In genomic region chr5:151924564-151925395, GRCh38 we compare ENCODE assay signal across 9 cellular contexts. TPM values are rescaled to one million over a fixed set of nuclear protein-coding genes. Genes with fewer than 3 reads are reported as not detected.
A peak's percentile ranks its signal among the peaks of the same experiment; 100 is the strongest.
DNase-seq lines count a peak whose midpoint lies in the region; ATAC-seq, FAIRE-seq and TF ChIP-seq lines count a peak whose summit lies in the region.
"Had no signal": no experiment of that assay in that cellular context is flagged by ENCODE, and none has a peak within 500 bp of the region (broad histone marks: within the 10 kb centered on the region; RNA-seq: fewer than 3 reads in every experiment).

TSS of gene GLRA1 (minus strand) at chr5:151924851. CDS start at chr5:151924549, 302 bp downstream.

- H3K27me3 ChIP-seq in A673 (replicated peaks; ENCODE audit: insufficient read depth, low read depth, low read length, poor library complexity) (peaks cover 51% of the 10 kb centered on the region), bronchial epithelial cell (ENCODE audit: control insufficient read depth, insufficient read depth, low read length) (peaks cover 2% of the 10 kb centered on the region)

- WGBS in lower leg skin, 2 donors: 7 to 10% methylated on average over 48 of the region's 48 CpGs

- FAIRE-seq in bronchial epithelial cell (lab: Jason Lieb, UNC) (no peak), kidney (lab: Jason Lieb, UNC) (no peak)

- no peak within 1 kb of the TSS for H3K4me3 ChIP-seq in A673 (ENCODE audit: low read depth, low read length, poor library complexity, severe bottlenecking)
- no peak within 1 kb of the TSS for H3K4me3 ChIP-seq in bronchial epithelial cell (ENCODE audit: low read depth, low read length)
- no peak within 1 kb of the TSS for H3K4me3 ChIP-seq in kidney (ENCODE audit: low read length in 2 of 2)
- H3K4me3 ChIP-seq in lower leg skin (ENCODE audit: low read depth, poor library complexity, severe bottlenecking): no peak within 1 kb of the TSS

- peak within 1 kb of the TSS; percentile 22 for H3K27ac Mint-ChIP-seq in T-helper 17 cell

- H3K9me3 ChIP-seq in A673 (ENCODE audit: low read depth, low read length, poor library complexity, severe bottlenecking): no peaks in the 10 kb centered on the region
- no peaks in the 10 kb centered on the region for H3K9me3 ChIP-seq in T-helper 17 cell (ENCODE audit: control insufficient read depth, low read length, poor library complexity, severe bottlenecking)
- H3K9me3 ChIP-seq in kidney (ENCODE audit: control insufficient read depth in 1 of 2, low read length in 2 of 2): no peaks in the 10 kb centered on the region

- H3K27ac ChIP-seq in A673 (ENCODE audit: low read depth, low read length, poor library complexity, severe bottlenecking) (no peak within 1 kb of the TSS), kidney (ENCODE audit: low read depth in 2 of 2, low read length in 2 of 2) (no peak within 1 kb of the TSS)

- POLR2A ChIA-PET in A673 (lab: Charles Lee; ENCODE audit: low non-redundant PET) (no interaction called here), HEK293T (lab: Yijun Ruan, JAX) (no interaction called here)

- peaks cover 19% of the 10 kb centered on the region for H3K27me3 Mint-ChIP-seq in T-helper 17 cell

- no peaks in the 10 kb centered on the region for H3K36me3 Mint-ChIP-seq in T-helper 17 cell (ENCODE audit: low read depth)

- no peaks in the 10 kb centered on the region for H3K4me1 Mint-ChIP-seq in T-helper 17 cell

- peak; percentile 73 for ATAC-seq in T-helper 17 cell

- no peak within 1 kb of the TSS for H3K4me3 Mint-ChIP-seq in T-helper 17 cell

- no TSS peak for BruUV-seq in A673 (replicated peaks; lab: Mats Ljungman, UMichigan)

- H3K4me1 ChIP-seq in A673 (ENCODE audit: insufficient read depth, low read length, poor library complexity, severe bottlenecking) (no peaks in the 10 kb centered on the region), kidney (ENCODE audit: control insufficient read depth in 1 of 2, insufficient read depth in 1 of 2, low read depth in 1 of 2, low read length in 2 of 2) (no peaks in the 10 kb centered on the region)

- CTCF ChIA-PET in A673 (lab: Charles Lee): no interaction called here
- CTCF ChIA-PET in HEK293T (lab: Yijun Ruan, JAX): interaction anchor here (0.7 kb wide), 1 partner anchor 1331 kb away, joined by 3 read pairs; no protein-coding TSS in a partner anchor

- no peak for TF ChIP-seq CTCF in A673 (conservative IDR thresholded peaks at IDR 0.05; ENCODE audit: low read depth, low read length)
- TF ChIP-seq CTCF in bronchial epithelial cell (IDR thresholded peaks at IDR 0.05; ENCODE audit: insufficient read depth, low read length, severe bottlenecking): no peak
- TF ChIP-seq CTCF in kidney (IDR thresholded peaks at IDR 0.05; ENCODE audit: borderline replicate concordance, extremely low read depth, insufficient read depth): no peak
- no peak for TF ChIP-seq CTCF in lower leg skin (IDR thresholded peaks at IDR 0.05)

- DNase-seq in A673 (ENCODE audit: low spot score) (peak; percentile 74), HEK293T (ENCODE audit: extremely low spot score) (peak; percentile 72), T-helper 17 cell (peak; percentile 26 to 50 (median 38)), bronchial epithelial cell (ENCODE audit: low read depth) (peak; percentile 10), kidney (peak; percentile 81), COR-L47 (lab: John Stamatoyannopoulos, UW) (no peak), lower leg skin (ENCODE audit: low spot score in 2 of 2) (no peak)
- DNase-seq in stimulated activated CD8-positive, alpha-beta memory T cell treated with anti-CD3 and anti-CD28 coated beads, Interleukin-12 subunit alpha, Interleukin-12 subunit beta, amount 100 ng/mL, for 1 hour (ENCODE audit: low read depth): peak; percentile 11

- no peak for TF ChIP-seq POLR2A in lower leg skin (IDR thresholded peaks at IDR 0.05)

- H3K9ac ChIP-seq in kidney (ENCODE audit: low read length in 2 of 2): no peak within 1 kb of the TSS

- no peaks in the 10 kb centered on the region for H3K36me3 ChIP-seq in A673 (ENCODE audit: insufficient read depth, low read length, poor library complexity, severe bottlenecking)
- no peaks in the 10 kb centered on the region for H3K36me3 ChIP-seq in bronchial epithelial cell (ENCODE audit: control insufficient read depth, insufficient read depth, low read length)
- no peaks in the 10 kb centered on the region for H3K36me3 ChIP-seq in kidney (ENCODE audit: control insufficient read depth in 1 of 2, insufficient read depth in 2 of 2, low read length in 2 of 2)

- intact Hi-C loops in A673 (cut with micrococcal nuclease; ENCODE audit: unreplicated experiment): loop anchor here (5.0 kb wide), 1 partner anchor 97 kb away; no protein-coding TSS in a partner anchor
- intact Hi-C loops in kidney (cut with DNase I): no loop called here
- intact Hi-C loops in lower leg skin (cut with DNase I; ENCODE audit: low total_unique reads): no loop called here

TF ChIP-seq in HEK293T, 16 proteins besides CTCF, POLR2A, EP300 and RAD21:
- TF ChIP-seq, protein P1, sequence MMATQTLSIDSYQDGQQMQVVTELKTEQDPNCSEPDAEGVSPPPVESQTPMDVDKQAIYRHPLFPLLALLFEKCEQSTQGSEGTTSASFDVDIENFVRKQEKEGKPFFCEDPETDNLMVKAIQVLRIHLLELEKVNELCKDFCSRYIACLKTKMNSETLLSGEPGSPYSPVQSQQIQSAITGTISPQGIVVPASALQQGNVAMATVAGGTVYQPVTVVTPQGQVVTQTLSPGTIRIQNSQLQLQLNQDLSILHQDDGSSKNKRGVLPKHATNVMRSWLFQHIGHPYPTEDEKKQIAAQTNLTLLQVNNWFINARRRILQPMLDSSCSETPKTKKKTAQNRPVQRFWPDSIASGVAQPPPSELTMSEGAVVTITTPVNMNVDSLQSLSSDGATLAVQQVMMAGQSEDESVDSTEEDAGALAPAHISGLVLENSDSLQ (IDR thresholded peaks at IDR 0.05): no peak
- TF ChIP-seq SP1 (IDR thresholded peaks at IDR 0.05) (no peak), ELF4 (IDR thresholded peaks at IDR 0.05) (no peak), FOXK2 (IDR thresholded peaks at IDR 0.05) (no peak), CTBP1 (IDR thresholded peaks at IDR 0.05; ENCODE audit: borderline replicate concordance) (no peak), BHLHE40 (IDR thresholded peaks at IDR 0.05; ENCODE audit: borderline replicate concordance) (no peak), FOXA1 (IDR thresholded peaks at IDR 0.05) (no peak), NFRKB (IDR thresholded peaks at IDR 0.05) (no peak)

RNA-seq across cellular contexts. Expression of gene GLRA1, which starts in this region (rescaled TPM):
- total RNA-seq in A673 (2021): not detected in 2 replicates
- not detected for total RNA-seq in T-helper 17 cell
- total RNA-seq in bronchial epithelial cell: not detected in 2 replicates
- total RNA-seq in kidney: not detected
- not detected for polyA plus RNA-seq in kidney (ENCODE audit: insufficient read depth, low read depth, low replicate concordance)
- not detected for total RNA-seq in lower leg skin
- total RNA-seq: temporal lobe had no signal

Comparison
In these comparisons a context has a peak if more than half of its experiments do, and no peak if none do; other contexts are left out.
1. Peak in DNase-seq in A673; RNA of the gene not detected or under 1 TPM.
2. Peak in DNase-seq and ATAC-seq in T-helper 17 cell; RNA of the gene not detected or under 1 TPM.
3. Peak in DNase-seq in bronchial epithelial cell; RNA of the gene not detected or under 1 TPM.
4. Peak in DNase-seq in kidney; RNA of the gene not detected or under 1 TPM.
5. DNase-seq: peak in HEK293T (single experiment) and stimulated activated CD8-positive, alpha-beta memory T cell treated with anti-CD3 and anti-CD28 coated beads, Interleukin-12 subunit alpha, Interleukin-12 subunit beta, amount 100 ng/mL, for 1 hour (single experiment); none in COR-L47 (single experiment) and lower leg skin (0 of 2).